Comparison of ENCODE assay signal across 5 cellular contexts in the genomic region with DNA sequence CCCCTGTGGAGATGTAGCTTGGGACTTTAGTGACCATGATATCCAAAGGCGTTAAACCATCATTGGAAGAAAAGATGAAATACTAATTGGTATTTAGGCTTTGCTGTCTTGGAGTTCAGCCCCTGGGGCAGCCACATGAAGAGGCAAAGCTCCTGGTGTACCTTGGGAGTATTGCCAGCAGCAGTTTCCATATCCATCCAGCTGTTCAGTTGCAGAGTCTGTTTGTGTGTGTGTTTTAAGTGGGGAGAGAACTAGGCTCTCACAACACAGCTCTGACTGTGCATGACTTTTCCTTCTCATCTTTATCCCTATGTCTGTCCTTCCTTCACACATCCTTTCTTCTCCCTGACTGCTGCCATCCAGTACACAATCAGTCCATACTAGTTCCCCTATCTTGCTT.
"Had no signal": no experiment of that assay in that cellular context is flagged by ENCODE, and none has a peak within 500 bp of the region (broad histone marks: within the 10 kb centered on the region; RNA-seq: fewer than 3 reads in every experiment).

No MANE protein-coding gene starts in this region.

- ATAC-seq: GM23338, K562 had no signal

- DNase-seq: H9, HCEC 1CT, IMR-90 had no signal
